In the genomic region with DNA sequence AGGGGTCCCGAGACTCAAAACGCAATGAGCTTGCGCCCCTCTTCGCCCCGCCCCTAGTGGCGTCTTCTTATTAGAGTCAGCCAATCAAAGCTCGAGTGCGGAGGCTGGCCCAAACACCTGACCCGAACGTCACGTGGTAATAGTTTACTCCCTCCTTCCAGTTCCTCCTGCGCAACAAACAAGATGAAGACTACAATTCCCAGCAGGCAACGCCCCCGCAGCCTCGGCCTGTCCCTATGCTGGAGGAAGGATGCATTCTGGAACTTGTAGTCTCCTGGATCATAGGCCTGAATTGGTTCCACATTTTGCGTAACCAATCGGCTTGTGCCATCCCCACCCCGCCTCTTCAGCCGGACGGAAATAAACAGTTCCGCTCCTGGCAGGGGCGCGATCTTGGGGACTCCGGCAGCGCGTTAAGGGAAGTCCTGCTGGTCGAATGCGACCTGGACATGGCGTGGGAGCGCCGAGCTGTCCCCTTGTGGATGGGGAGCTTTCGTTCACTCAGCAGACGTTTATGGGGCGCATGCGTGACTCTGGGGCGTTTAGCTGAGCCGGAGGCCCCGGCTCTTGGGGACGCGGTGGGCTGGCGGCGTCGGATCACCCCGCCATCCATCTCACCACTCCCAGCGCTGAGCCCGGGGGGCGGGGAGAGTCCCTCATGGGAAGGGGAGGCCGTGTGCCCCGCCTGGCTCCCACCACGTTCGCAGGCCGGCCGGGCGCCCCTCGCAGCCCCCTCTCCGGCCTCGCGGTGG, we compare ENCODE assay signal across 1 cellular context.
TF ChIP-seq lines count a peak whose summit lies in the region.

A gene (minus strand): TSS at position 26 of the 752 bp plus-strand sequence. CDS start 38 bp downstream, outside the sequence.

TF ChIP-seq in H1, 55 proteins besides CTCF, POLR2A, EP300 and RAD21 (continued from another document):
- TF ChIP-seq, protein P1, sequence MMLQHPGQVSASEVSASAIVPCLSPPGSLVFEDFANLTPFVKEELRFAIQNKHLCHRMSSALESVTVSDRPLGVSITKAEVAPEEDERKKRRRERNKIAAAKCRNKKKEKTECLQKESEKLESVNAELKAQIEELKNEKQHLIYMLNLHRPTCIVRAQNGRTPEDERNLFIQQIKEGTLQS (IDR thresholded peaks at IDR 0.05; ENCODE audit: insufficient read depth, low read depth, low read length): peak; percentile 92
- TF ChIP-seq SIRT6 (IDR thresholded peaks at IDR 0.05; ENCODE audit: low read length): no peak
- TF ChIP-seq SP2 (IDR thresholded peaks at IDR 0.05; ENCODE audit: low read length): no peak
- TF ChIP-seq YY1 (IDR thresholded peaks at IDR 0.05; ENCODE audit: low read depth, low read length): 0 out of 2 replicates have a peak, but pooled peaks have one; percentile 22
- no peak for TF ChIP-seq POU5F1 (IDR thresholded peaks at IDR 0.05; ENCODE audit: low read depth, low read length)
- TF ChIP-seq, protein P2, sequence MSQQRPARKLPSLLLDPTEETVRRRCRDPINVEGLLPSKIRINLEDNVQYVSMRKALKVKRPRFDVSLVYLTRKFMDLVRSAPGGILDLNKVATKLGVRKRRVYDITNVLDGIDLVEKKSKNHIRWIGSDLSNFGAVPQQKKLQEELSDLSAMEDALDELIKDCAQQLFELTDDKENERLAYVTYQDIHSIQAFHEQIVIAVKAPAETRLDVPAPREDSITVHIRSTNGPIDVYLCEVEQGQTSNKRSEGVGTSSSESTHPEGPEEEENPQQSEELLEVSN (IDR thresholded peaks at IDR 0.05): peak; percentile 83
- no peak for TF ChIP-seq RNF2 (IDR thresholded peaks at IDR 0.05; ENCODE audit: borderline replicate concordance, low read depth, low read length, missing control alignments, poor library complexity, severe bottlenecking)
- TF ChIP-seq, protein P3, sequence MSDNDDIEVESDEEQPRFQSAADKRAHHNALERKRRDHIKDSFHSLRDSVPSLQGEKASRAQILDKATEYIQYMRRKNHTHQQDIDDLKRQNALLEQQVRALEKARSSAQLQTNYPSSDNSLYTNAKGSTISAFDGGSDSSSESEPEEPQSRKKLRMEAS (IDR thresholded peaks at IDR 0.05): peak; percentile 78
- no peak; the same call in 1 of the 2 replicates for TF ChIP-seq RBBP5 (IDR thresholded peaks at IDR 0.05; ENCODE audit: borderline replicate concordance, low read depth, low read length)
- TF ChIP-seq SP1 (IDR thresholded peaks at IDR 0.05; ENCODE audit: low read depth, low read length): peak; percentile 86; the same call in 1 of the 2 replicates
- no peak for TF ChIP-seq HDAC6 (IDR thresholded peaks at IDR 0.05; ENCODE audit: low read depth, low read length)
- peak; percentile 54; the same call in 1 of the 2 replicates for TF ChIP-seq TBP (IDR thresholded peaks at IDR 0.05; ENCODE audit: low read depth, low read length)
- TF ChIP-seq, protein P4, sequence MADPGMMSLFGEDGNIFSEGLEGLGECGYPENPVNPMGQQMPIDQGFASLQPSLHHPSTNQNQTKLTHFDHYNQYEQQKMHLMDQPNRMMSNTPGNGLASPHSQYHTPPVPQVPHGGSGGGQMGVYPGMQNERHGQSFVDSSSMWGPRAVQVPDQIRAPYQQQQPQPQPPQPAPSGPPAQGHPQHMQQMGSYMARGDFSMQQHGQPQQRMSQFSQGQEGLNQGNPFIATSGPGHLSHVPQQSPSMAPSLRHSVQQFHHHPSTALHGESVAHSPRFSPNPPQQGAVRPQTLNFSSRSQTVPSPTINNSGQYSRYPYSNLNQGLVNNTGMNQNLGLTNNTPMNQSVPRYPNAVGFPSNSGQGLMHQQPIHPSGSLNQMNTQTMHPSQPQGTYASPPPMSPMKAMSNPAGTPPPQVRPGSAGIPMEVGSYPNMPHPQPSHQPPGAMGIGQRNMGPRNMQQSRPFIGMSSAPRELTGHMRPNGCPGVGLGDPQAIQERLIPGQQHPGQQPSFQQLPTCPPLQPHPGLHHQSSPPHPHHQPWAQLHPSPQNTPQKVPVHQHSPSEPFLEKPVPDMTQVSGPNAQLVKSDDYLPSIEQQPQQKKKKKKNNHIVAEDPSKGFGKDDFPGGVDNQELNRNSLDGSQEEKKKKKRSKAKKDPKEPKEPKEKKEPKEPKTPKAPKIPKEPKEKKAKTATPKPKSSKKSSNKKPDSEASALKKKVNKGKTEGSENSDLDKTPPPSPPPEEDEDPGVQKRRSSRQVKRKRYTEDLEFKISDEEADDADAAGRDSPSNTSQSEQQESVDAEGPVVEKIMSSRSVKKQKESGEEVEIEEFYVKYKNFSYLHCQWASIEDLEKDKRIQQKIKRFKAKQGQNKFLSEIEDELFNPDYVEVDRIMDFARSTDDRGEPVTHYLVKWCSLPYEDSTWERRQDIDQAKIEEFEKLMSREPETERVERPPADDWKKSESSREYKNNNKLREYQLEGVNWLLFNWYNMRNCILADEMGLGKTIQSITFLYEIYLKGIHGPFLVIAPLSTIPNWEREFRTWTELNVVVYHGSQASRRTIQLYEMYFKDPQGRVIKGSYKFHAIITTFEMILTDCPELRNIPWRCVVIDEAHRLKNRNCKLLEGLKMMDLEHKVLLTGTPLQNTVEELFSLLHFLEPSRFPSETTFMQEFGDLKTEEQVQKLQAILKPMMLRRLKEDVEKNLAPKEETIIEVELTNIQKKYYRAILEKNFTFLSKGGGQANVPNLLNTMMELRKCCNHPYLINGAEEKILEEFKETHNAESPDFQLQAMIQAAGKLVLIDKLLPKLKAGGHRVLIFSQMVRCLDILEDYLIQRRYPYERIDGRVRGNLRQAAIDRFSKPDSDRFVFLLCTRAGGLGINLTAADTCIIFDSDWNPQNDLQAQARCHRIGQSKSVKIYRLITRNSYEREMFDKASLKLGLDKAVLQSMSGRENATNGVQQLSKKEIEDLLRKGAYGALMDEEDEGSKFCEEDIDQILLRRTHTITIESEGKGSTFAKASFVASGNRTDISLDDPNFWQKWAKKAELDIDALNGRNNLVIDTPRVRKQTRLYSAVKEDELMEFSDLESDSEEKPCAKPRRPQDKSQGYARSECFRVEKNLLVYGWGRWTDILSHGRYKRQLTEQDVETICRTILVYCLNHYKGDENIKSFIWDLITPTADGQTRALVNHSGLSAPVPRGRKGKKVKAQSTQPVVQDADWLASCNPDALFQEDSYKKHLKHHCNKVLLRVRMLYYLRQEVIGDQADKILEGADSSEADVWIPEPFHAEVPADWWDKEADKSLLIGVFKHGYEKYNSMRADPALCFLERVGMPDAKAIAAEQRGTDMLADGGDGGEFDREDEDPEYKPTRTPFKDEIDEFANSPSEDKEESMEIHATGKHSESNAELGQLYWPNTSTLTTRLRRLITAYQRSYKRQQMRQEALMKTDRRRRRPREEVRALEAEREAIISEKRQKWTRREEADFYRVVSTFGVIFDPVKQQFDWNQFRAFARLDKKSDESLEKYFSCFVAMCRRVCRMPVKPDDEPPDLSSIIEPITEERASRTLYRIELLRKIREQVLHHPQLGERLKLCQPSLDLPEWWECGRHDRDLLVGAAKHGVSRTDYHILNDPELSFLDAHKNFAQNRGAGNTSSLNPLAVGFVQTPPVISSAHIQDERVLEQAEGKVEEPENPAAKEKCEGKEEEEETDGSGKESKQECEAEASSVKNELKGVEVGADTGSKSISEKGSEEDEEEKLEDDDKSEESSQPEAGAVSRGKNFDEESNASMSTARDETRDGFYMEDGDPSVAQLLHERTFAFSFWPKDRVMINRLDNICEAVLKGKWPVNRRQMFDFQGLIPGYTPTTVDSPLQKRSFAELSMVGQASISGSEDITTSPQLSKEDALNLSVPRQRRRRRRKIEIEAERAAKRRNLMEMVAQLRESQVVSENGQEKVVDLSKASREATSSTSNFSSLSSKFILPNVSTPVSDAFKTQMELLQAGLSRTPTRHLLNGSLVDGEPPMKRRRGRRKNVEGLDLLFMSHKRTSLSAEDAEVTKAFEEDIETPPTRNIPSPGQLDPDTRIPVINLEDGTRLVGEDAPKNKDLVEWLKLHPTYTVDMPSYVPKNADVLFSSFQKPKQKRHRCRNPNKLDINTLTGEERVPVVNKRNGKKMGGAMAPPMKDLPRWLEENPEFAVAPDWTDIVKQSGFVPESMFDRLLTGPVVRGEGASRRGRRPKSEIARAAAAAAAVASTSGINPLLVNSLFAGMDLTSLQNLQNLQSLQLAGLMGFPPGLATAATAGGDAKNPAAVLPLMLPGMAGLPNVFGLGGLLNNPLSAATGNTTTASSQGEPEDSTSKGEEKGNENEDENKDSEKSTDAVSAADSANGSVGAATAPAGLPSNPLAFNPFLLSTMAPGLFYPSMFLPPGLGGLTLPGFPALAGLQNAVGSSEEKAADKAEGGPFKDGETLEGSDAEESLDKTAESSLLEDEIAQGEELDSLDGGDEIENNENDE (IDR thresholded peaks at IDR 0.05; ENCODE audit: insufficient replicate concordance, low read length): no peak
- peak in 1 of 2 experiments; percentile 78; a peak in 2 of 4 replicates for TF ChIP-seq SIN3A (conservative IDR thresholded peaks at IDR 0.05 in 1 of 2, IDR thresholded peaks at IDR 0.05 in 1 of 2; ENCODE audit: low read depth in 1 of 2, low read length in 2 of 2)
- TF ChIP-seq RFX5 (IDR thresholded peaks at IDR 0.05; ENCODE audit: borderline replicate concordance, low read depth, low read length): no peak
- no peak for TF ChIP-seq KDM1A (IDR thresholded peaks at IDR 0.05; ENCODE audit: borderline replicate concordance, low read length)
- no peak for TF ChIP-seq NANOG (IDR thresholded peaks at IDR 0.05; ENCODE audit: insufficient read depth, low read depth, low read length, poor library complexity, severe bottlenecking)
- TF ChIP-seq RXRA (IDR thresholded peaks at IDR 0.05; ENCODE audit: insufficient read depth, low read depth, low read length): no peak
- TF ChIP-seq, protein P5, sequence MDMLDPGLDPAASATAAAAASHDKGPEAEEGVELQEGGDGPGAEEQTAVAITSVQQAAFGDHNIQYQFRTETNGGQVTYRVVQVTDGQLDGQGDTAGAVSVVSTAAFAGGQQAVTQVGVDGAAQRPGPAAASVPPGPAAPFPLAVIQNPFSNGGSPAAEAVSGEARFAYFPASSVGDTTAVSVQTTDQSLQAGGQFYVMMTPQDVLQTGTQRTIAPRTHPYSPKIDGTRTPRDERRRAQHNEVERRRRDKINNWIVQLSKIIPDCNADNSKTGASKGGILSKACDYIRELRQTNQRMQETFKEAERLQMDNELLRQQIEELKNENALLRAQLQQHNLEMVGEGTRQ (IDR thresholded peaks at IDR 0.05; ENCODE audit: low read length): peak; percentile 97
- TF ChIP-seq GABPA (IDR thresholded peaks at IDR 0.05; ENCODE audit: borderline replicate concordance, insufficient read depth, low read length): no peak
- TF ChIP-seq CREB1 (IDR thresholded peaks at IDR 0.05): peak; percentile 86
- peak; percentile 94; the same call in 1 of the 2 replicates for TF ChIP-seq SP4 (IDR thresholded peaks at IDR 0.05; ENCODE audit: low read length)
- TF ChIP-seq EGR1 (IDR thresholded peaks at IDR 0.05; ENCODE audit: borderline replicate concordance, low read depth, low read length): peak; percentile 99
- no peak for TF ChIP-seq SUZ12 (IDR thresholded peaks at IDR 0.05; ENCODE audit: low read length)
- TF ChIP-seq NRF1 (IDR thresholded peaks at IDR 0.05; ENCODE audit: low read depth, low read length): peak; percentile 37
- TF ChIP-seq ZNF274 (IDR thresholded peaks at IDR 0.05; ENCODE audit: borderline replicate concordance, extremely low read depth, low read length): no peak
- TF ChIP-seq SAP30 (IDR thresholded peaks at IDR 0.05; ENCODE audit: insufficient read depth, insufficient replicate concordance, low read length): no peak
- no peak for TF ChIP-seq CBX5 (IDR thresholded peaks at IDR 0.05; ENCODE audit: low read depth, low read length)
- no peak for TF ChIP-seq KDM4A (IDR thresholded peaks at IDR 0.05; ENCODE audit: low read depth, low read length, severe bottlenecking)
- TF ChIP-seq HDAC2 (IDR thresholded peaks at IDR 0.05; ENCODE audit: borderline replicate concordance in 1 of 2, low read depth in 2 of 2, low read length in 2 of 2): no peak
- no peak for TF ChIP-seq EZH2 (IDR thresholded peaks at IDR 0.05; ENCODE audit: low read depth, low read length, severe bottlenecking)
- peak; percentile 84 for TF ChIP-seq POLR2AphosphoS5 (IDR thresholded peaks at IDR 0.05; ENCODE audit: low read depth, low read length)
- no peak for TF ChIP-seq CHD2 (IDR thresholded peaks at IDR 0.05; ENCODE audit: low read length)
- TF ChIP-seq SIX5 (IDR thresholded peaks at IDR 0.05; ENCODE audit: low read depth, low read length): peak; percentile 97
- peak; percentile 92 for TF ChIP-seq PHF8 (conservative IDR thresholded peaks at IDR 0.05; ENCODE audit: low read depth, low read length)
